9 cellular contexts compared by ENCODE assay signal in the genomic region with DNA sequence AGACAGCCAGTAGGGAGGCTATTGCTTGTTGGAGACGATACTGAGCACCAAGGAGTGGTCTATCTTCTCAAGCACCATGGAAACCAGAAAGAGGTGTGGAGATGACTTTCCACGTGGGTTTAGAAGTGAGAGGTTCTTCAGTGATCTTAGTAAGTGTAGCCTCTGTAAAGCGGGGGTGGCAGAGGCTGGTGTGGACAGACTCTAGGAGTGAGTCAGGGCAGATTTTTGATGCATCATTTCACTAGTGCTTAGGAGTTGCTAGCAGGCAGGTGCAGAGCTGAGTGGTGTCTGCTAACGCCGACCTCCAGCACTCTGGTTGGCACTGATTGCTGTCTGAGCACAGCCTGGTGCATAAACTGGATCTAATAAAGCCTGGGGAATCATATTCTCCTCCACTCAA.
DNase-seq lines count a peak whose midpoint lies in the region; ATAC-seq and TF ChIP-seq lines count a peak whose summit lies in the region.
"Had no signal": no experiment of that assay in that cellular context is flagged by ENCODE, and none has a peak within 500 bp of the region (broad histone marks: within the 10 kb centered on the region; RNA-seq: fewer than 3 reads in every experiment).

No MANE protein-coding gene starts in this region.

- no peak overlapping the region for H3K4me3 Mint-ChIP-seq in activated CD4-positive, alpha-beta memory T cell treated with anti-CD3 and anti-CD28 coated beads for 36 hours
- H3K4me3 Mint-ChIP-seq in activated CD4-positive, alpha-beta memory T cell treated with anti-CD3 and anti-CD28 coated beads, Interleukin-2, amount 10 ng/mL, durations not matched to agents 7 days and 5 days, result no peak overlapping the region
- H3K4me3 Mint-ChIP-seq in activated T-helper 2 cell treated with anti-CD3 and anti-CD28 coated beads, Interferon-gamma antibody, Interleukin-2, Interleukin-4, amounts not matched to agents 10 μg/mL and 5 μg/mL and 100 μg/mL, durations not matched to agents 14 hours and 24 hours and 36 hours (ENCODE audit: low read depth), result no peak overlapping the region
- peak overlapping the region; percentile 19 for H3K4me3 Mint-ChIP-seq in stimulated activated effector memory CD8-positive, alpha-beta T cell treated with anti-CD3 and anti-CD28 coated beads, Interleukin-12 subunit alpha, Interleukin-12 subunit beta, amount 100 ng/mL, for 72 hours
- no peak overlapping the region for H3K4me3 Mint-ChIP-seq in CD4-positive, alpha-beta T cell
- H3K4me3 Mint-ChIP-seq: memory B cell had no signal

- H3K27ac Mint-ChIP-seq in activated CD4-positive, alpha-beta memory T cell treated with anti-CD3 and anti-CD28 coated beads for 36 hours, result peak overlapping the region; percentile 3
- H3K27ac Mint-ChIP-seq in activated CD4-positive, alpha-beta memory T cell treated with anti-CD3 and anti-CD28 coated beads, Interleukin-2, amount 10 ng/mL, durations not matched to agents 7 days and 5 days, result no peak overlapping the region
- H3K27ac Mint-ChIP-seq in activated T-helper 2 cell treated with anti-CD3 and anti-CD28 coated beads, Interferon-gamma antibody, Interleukin-2, Interleukin-4, amounts not matched to agents 10 μg/mL and 5 μg/mL and 100 μg/mL, durations not matched to agents 14 hours and 24 hours and 36 hours, result peak overlapping the region; percentile 27
- H3K27ac Mint-ChIP-seq in stimulated activated effector memory CD8-positive, alpha-beta T cell treated with anti-CD3 and anti-CD28 coated beads, Interleukin-12 subunit alpha, Interleukin-12 subunit beta, amount 100 ng/mL, for 72 hours, result peak overlapping the region; percentile 30
- no peak overlapping the region for H3K27ac Mint-ChIP-seq in CD4-positive, alpha-beta T cell
- H3K27ac Mint-ChIP-seq: memory B cell had no signal

- peak; percentile 86 for ATAC-seq in HG03095 (IDR thresholded peaks at IDR 0.05; ENCODE audit: unreplicated experiment)
- peak; percentile 98 for ATAC-seq in stimulated activated effector memory CD8-positive, alpha-beta T cell treated with anti-CD3 and anti-CD28 coated beads, Interleukin-12 subunit alpha, Interleukin-12 subunit beta, amount 100 ng/mL, for 72 hours
- ATAC-seq in CD4-positive, alpha-beta T cell (ENCODE audit: poor library complexity), result no peak

- no peaks in the 10 kb centered on the region for H3K27me3 ChIP-seq in CD4-positive, alpha-beta T cell (ENCODE audit: control insufficient read depth, insufficient read depth, low read length)

- no peaks in the 10 kb centered on the region for H3K9me3 Mint-ChIP-seq in activated CD4-positive, alpha-beta memory T cell treated with anti-CD3 and anti-CD28 coated beads for 36 hours
- peaks cover 2% of the 10 kb centered on the region for H3K9me3 Mint-ChIP-seq in activated CD4-positive, alpha-beta memory T cell treated with anti-CD3 and anti-CD28 coated beads, Interleukin-2, amount 10 ng/mL, durations not matched to agents 7 days and 5 days
- H3K9me3 Mint-ChIP-seq in activated T-helper 2 cell treated with anti-CD3 and anti-CD28 coated beads, Interferon-gamma antibody, Interleukin-2, Interleukin-4, amounts not matched to agents 10 μg/mL and 5 μg/mL and 100 μg/mL, durations not matched to agents 14 hours and 24 hours and 36 hours, result peaks cover 7% of the 10 kb centered on the region
- H3K9me3 Mint-ChIP-seq in stimulated activated effector memory CD8-positive, alpha-beta T cell treated with anti-CD3 and anti-CD28 coated beads, Interleukin-12 subunit alpha, Interleukin-12 subunit beta, amount 100 ng/mL, for 72 hours, result no peaks in the 10 kb centered on the region
- H3K9me3 Mint-ChIP-seq in CD4-positive, alpha-beta T cell, result no peaks in the 10 kb centered on the region

- CTCF ChIA-PET in activated CD4-positive, alpha-beta memory T cell treated with anti-CD3 and anti-CD28 coated beads for 36 hours (lab: Charles Lee), result interaction anchor here (0.6 to 2.4 kb wide), 4 partner anchors 12 to 129 kb away, joined by 3 to 9 read pairs (median 4); a partner anchor contains a TSS
- CTCF ChIA-PET in activated CD4-positive, alpha-beta memory T cell treated with anti-CD3 and anti-CD28 coated beads, Interleukin-2, amount 10 ng/mL, durations not matched to agents 7 days and 5 days (lab: Charles Lee), result no interaction called here
- CTCF ChIA-PET in CD4-positive, alpha-beta T cell (lab: Charles Lee), result no interaction called here

- no peaks in the 10 kb centered on the region for H3K36me3 Mint-ChIP-seq in activated CD4-positive, alpha-beta memory T cell treated with anti-CD3 and anti-CD28 coated beads for 36 hours
- no peaks in the 10 kb centered on the region for H3K36me3 Mint-ChIP-seq in activated CD4-positive, alpha-beta memory T cell treated with anti-CD3 and anti-CD28 coated beads, Interleukin-2, amount 10 ng/mL, durations not matched to agents 7 days and 5 days (ENCODE audit: low read depth)
- H3K36me3 Mint-ChIP-seq in activated T-helper 2 cell treated with anti-CD3 and anti-CD28 coated beads, Interferon-gamma antibody, Interleukin-2, Interleukin-4, amounts not matched to agents 10 μg/mL and 5 μg/mL and 100 μg/mL, durations not matched to agents 14 hours and 24 hours and 36 hours (ENCODE audit: low read depth), result peaks cover 3% of the 10 kb centered on the region
- H3K36me3 Mint-ChIP-seq in stimulated activated effector memory CD8-positive, alpha-beta T cell treated with anti-CD3 and anti-CD28 coated beads, Interleukin-12 subunit alpha, Interleukin-12 subunit beta, amount 100 ng/mL, for 72 hours, result peaks cover 8% of the 10 kb centered on the region
- H3K36me3 Mint-ChIP-seq in CD4-positive, alpha-beta T cell (ENCODE audit: low read depth), result no peaks in the 10 kb centered on the region
- H3K36me3 Mint-ChIP-seq: memory B cell had no signal

- peak; percentile 88 for DNase-seq in activated CD4-positive, alpha-beta memory T cell treated with anti-CD3 and anti-CD28 coated beads for 36 hours
- DNase-seq in activated CD4-positive, alpha-beta memory T cell treated with anti-CD3 and anti-CD28 coated beads, Interleukin-2, amount 10 ng/mL, durations not matched to agents 7 days and 5 days, result no peak
- no peak for DNase-seq in activated T-helper 2 cell treated with anti-CD3 and anti-CD28 coated beads, Interferon-gamma antibody, Interleukin-2, Interleukin-4, amounts not matched to agents 10 μg/mL and 5 μg/mL and 100 μg/mL, durations not matched to agents 14 hours and 24 hours and 36 hours (ENCODE audit: low spot score)
- DNase-seq in stimulated activated effector memory CD8-positive, alpha-beta T cell treated with anti-CD3 and anti-CD28 coated beads, Interleukin-12 subunit alpha, Interleukin-12 subunit beta, amount 100 ng/mL, for 72 hours (ENCODE audit: low spot score in 2 of 2), result peak; percentile 36 to 81
- no peak for DNase-seq in CD4-positive, alpha-beta T cell
- DNase-seq in GM03348 (ENCODE audit: low spot score), result no peak
- no peak for DNase-seq in EL

- H3K27me3 Mint-ChIP-seq in activated CD4-positive, alpha-beta memory T cell treated with anti-CD3 and anti-CD28 coated beads for 36 hours, result peaks cover 4% of the 10 kb centered on the region
- H3K27me3 Mint-ChIP-seq in activated CD4-positive, alpha-beta memory T cell treated with anti-CD3 and anti-CD28 coated beads, Interleukin-2, amount 10 ng/mL, durations not matched to agents 7 days and 5 days, result peaks cover 21% of the 10 kb centered on the region
- H3K27me3 Mint-ChIP-seq in activated T-helper 2 cell treated with anti-CD3 and anti-CD28 coated beads, Interferon-gamma antibody, Interleukin-2, Interleukin-4, amounts not matched to agents 10 μg/mL and 5 μg/mL and 100 μg/mL, durations not matched to agents 14 hours and 24 hours and 36 hours (ENCODE audit: low read depth), result no peaks in the 10 kb centered on the region
- H3K27me3 Mint-ChIP-seq in CD4-positive, alpha-beta T cell, result no peaks in the 10 kb centered on the region
- H3K27me3 Mint-ChIP-seq: memory B cell had no signal

- no peaks in the 10 kb centered on the region for H3K9me3 ChIP-seq in CD4-positive, alpha-beta T cell (ENCODE audit: control insufficient read depth, low read length)

- intact Hi-C loops in activated CD4-positive, alpha-beta memory T cell treated with anti-CD3 and anti-CD28 coated beads for 36 hours (cut with micrococcal nuclease), result loop anchor here (1.0 kb wide), 4 partner anchors 9 to 90 kb away; a partner anchor contains a TSS
- intact Hi-C loops in activated T-helper 2 cell treated with anti-CD3 and anti-CD28 coated beads, Interferon-gamma antibody, Interleukin-2, Interleukin-4, amounts not matched to agents 10 μg/mL and 5 μg/mL and 100 μg/mL, durations not matched to agents 14 hours and 24 hours and 36 hours (cut with micrococcal nuclease), result loop anchor here (1.0 to 10.0 kb wide), 4 partner anchors 10 to 824 kb away; a partner anchor contains a TSS
- intact Hi-C loops in CD4-positive, alpha-beta T cell (cut with DNase I, micrococcal nuclease), result loop anchor here in 1 of 2 experiments (5.0 kb wide), 1 partner anchor 76 kb away; a partner anchor contains a TSS

- TF ChIP-seq CTCF in CD4-positive, alpha-beta T cell (IDR thresholded peaks at IDR 0.05), result no peak

- POLR2A ChIA-PET in activated CD4-positive, alpha-beta memory T cell treated with anti-CD3 and anti-CD28 coated beads for 36 hours (lab: Charles Lee), result interaction anchor here (0.7 to 0.9 kb wide), 3 partner anchors 78 to 90 kb away, joined by 3 to 4 read pairs (median 3); a partner anchor contains a TSS
- POLR2A ChIA-PET in activated CD4-positive, alpha-beta memory T cell treated with anti-CD3 and anti-CD28 coated beads, Interleukin-2, amount 10 ng/mL, durations not matched to agents 7 days and 5 days (lab: Charles Lee), result no interaction called here
- POLR2A ChIA-PET in CD4-positive, alpha-beta T cell (lab: Charles Lee), result no interaction called here

- H3K27ac ChIP-seq in CD4-positive, alpha-beta T cell (ENCODE audit: low read depth, low read length), result no peak overlapping the region

- H3K4me1 Mint-ChIP-seq in activated CD4-positive, alpha-beta memory T cell treated with anti-CD3 and anti-CD28 coated beads for 36 hours (ENCODE audit: low read depth), result peaks cover 50% of the 10 kb centered on the region
- H3K4me1 Mint-ChIP-seq in activated CD4-positive, alpha-beta memory T cell treated with anti-CD3 and anti-CD28 coated beads, Interleukin-2, amount 10 ng/mL, durations not matched to agents 7 days and 5 days, result peaks cover 24% of the 10 kb centered on the region
- peaks cover 54% of the 10 kb centered on the region for H3K4me1 Mint-ChIP-seq in activated T-helper 2 cell treated with anti-CD3 and anti-CD28 coated beads, Interferon-gamma antibody, Interleukin-2, Interleukin-4, amounts not matched to agents 10 μg/mL and 5 μg/mL and 100 μg/mL, durations not matched to agents 14 hours and 24 hours and 36 hours (ENCODE audit: low read depth)
- peaks cover 52% of the 10 kb centered on the region for H3K4me1 Mint-ChIP-seq in stimulated activated effector memory CD8-positive, alpha-beta T cell treated with anti-CD3 and anti-CD28 coated beads, Interleukin-12 subunit alpha, Interleukin-12 subunit beta, amount 100 ng/mL, for 72 hours
- H3K4me1 Mint-ChIP-seq in CD4-positive, alpha-beta T cell (ENCODE audit: low read depth), result peaks cover 10% of the 10 kb centered on the region
- H3K4me1 Mint-ChIP-seq: memory B cell had no signal

Comparison
In these comparisons a context has a peak if more than half of its experiments do, and no peak if none do; other contexts are left out.
1. DNase-seq: peak in activated CD4-positive, alpha-beta memory T cell treated with anti-CD3 and anti-CD28 coated beads for 36 hours (single experiment) and stimulated activated effector memory CD8-positive, alpha-beta T cell treated with anti-CD3 and anti-CD28 coated beads, Interleukin-12 subunit alpha, Interleukin-12 subunit beta, amount 100 ng/mL, for 72 hours (2 of 2); none in activated CD4-positive, alpha-beta memory T cell treated with anti-CD3 and anti-CD28 coated beads, Interleukin-2, amount 10 ng/mL, durations not matched to agents 7 days and 5 days (single experiment), activated T-helper 2 cell treated with anti-CD3 and anti-CD28 coated beads, Interferon-gamma antibody, Interleukin-2, Interleukin-4, amounts not matched to agents 10 μg/mL and 5 μg/mL and 100 μg/mL, durations not matched to agents 14 hours and 24 hours and 36 hours (single experiment), CD4-positive, alpha-beta T cell (0 of 10), GM03348 (single experiment) and EL (single experiment).
2. H3K27ac Mint-ChIP-seq: peak in activated CD4-positive, alpha-beta memory T cell treated with anti-CD3 and anti-CD28 coated beads for 36 hours (single experiment), activated T-helper 2 cell treated with anti-CD3 and anti-CD28 coated beads, Interferon-gamma antibody, Interleukin-2, Interleukin-4, amounts not matched to agents 10 μg/mL and 5 μg/mL and 100 μg/mL, durations not matched to agents 14 hours and 24 hours and 36 hours (single experiment) and stimulated activated effector memory CD8-positive, alpha-beta T cell treated with anti-CD3 and anti-CD28 coated beads, Interleukin-12 subunit alpha, Interleukin-12 subunit beta, amount 100 ng/mL, for 72 hours (single experiment); none in activated CD4-positive, alpha-beta memory T cell treated with anti-CD3 and anti-CD28 coated beads, Interleukin-2, amount 10 ng/mL, durations not matched to agents 7 days and 5 days (single experiment) and CD4-positive, alpha-beta T cell (single experiment).